In the genomic region with DNA sequence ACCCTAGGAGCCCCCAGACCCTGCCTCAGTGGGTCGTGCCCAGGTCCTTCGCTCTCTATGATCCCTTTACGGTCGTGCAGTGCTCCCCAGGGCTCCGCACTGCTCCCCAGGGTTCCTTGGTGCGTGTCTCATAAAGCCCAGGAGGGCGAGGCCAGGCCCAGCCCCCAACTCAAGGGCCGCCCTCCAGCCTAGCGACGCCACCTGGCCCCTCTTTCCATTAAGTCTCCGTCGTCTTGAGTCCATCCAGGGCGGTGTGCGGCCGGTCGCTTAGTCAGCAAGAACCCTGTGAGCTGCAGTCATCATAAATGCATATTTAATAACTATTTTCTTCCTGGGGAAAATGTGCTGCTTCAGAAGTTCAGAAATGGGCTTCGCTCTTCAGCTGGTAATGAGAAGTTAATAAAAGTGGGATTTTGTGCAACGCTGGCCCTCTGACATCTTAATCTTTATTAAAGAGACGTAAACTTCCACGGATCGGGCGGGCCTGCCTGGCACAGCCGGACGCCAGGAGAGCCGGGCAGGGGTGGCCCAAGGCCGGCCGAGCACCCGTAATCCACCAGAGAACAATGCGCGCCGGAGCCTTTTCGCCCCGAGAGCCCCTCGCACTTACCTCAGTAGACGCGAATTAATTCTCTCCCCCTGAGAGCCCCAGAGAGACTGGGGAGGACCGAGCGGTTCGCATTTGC, we compare ENCODE assay signal across 26 cellular contexts.
"Had no signal": no experiment of that assay in that cellular context is flagged by ENCODE, and none has a peak within 500 bp of the region (broad histone marks: within the 10 kb centered on the region; RNA-seq: fewer than 3 reads in every experiment).

No MANE protein-coding gene starts in this region.

- H3K27me3 Mint-ChIP-seq: stimulated activated naive CD8-positive, alpha-beta T cell treated with anti-CD3 and anti-CD28 coated beads, Interleukin-15, amount 100 ng/mL, for 72 hours had no signal

- H3K36me3 Mint-ChIP-seq: naive thymus-derived CD8-positive, alpha-beta T cell had no signal

- ATAC-seq: heart right ventricle; left ventricle myocardium superior; lower lobe of right lung; naive thymus-derived CD8-positive, alpha-beta T cell; psoas muscle; sciatic nerve; stimulated activated naive CD8-positive, alpha-beta T cell treated with anti-CD3 and anti-CD28 coated beads, Interleukin-15, amount 100 ng/mL, for 72 hours had no signal

- H3K4me3 ChIP-seq: coronary artery, esophagus squamous epithelium, heart right ventricle, lower lobe of right lung, psoas muscle, smooth muscle cell, suprapubic skin, thyroid gland, vagina had no signal

- H3K27me3 ChIP-seq: thyroid gland, vagina had no signal

- H3K4me1 ChIP-seq: esophagus squamous epithelium, lower lobe of right lung, psoas muscle, suprapubic skin, thyroid gland, vagina had no signal

- H3K9me3 ChIP-seq: esophagus squamous epithelium, heart right ventricle, lower lobe of right lung, psoas muscle, suprapubic skin, thyroid gland, vagina had no signal

- H3K4me1 Mint-ChIP-seq: naive thymus-derived CD8-positive, alpha-beta T cell; stimulated activated naive CD8-positive, alpha-beta T cell treated with anti-CD3 and anti-CD28 coated beads, Interleukin-15, amount 100 ng/mL, for 72 hours had no signal

- H3K27ac ChIP-seq: coronary artery, esophagus squamous epithelium, heart right ventricle, lower lobe of right lung, psoas muscle, suprapubic skin, thyroid gland, vagina had no signal

- H3K4me2 ChIP-seq: smooth muscle cell had no signal

- H3K27ac Mint-ChIP-seq: naive thymus-derived CD8-positive, alpha-beta T cell; stimulated activated naive CD8-positive, alpha-beta T cell treated with anti-CD3 and anti-CD28 coated beads, Interleukin-15, amount 100 ng/mL, for 72 hours had no signal

- H3K36me3 ChIP-seq: esophagus squamous epithelium, heart right ventricle, lower lobe of right lung, suprapubic skin, thyroid gland, vagina had no signal

- DNase-seq: dermis blood vessel endothelial cell; effector memory CD4-positive, alpha-beta T cell; esophagus squamous epithelium; foreskin melanocyte; glutamatergic neuron; heart right ventricle; hippocampal formation; islet precursor cell; kidney glomerular epithelial cell; left ventricle myocardium superior; lower lobe of right lung; naive thymus-derived CD8-positive, alpha-beta T cell; psoas muscle; stimulated activated CD4-positive, alpha-beta T cell treated with anti-CD3 and anti-CD28 coated beads, Interleukin-12 subunit alpha, Interleukin-12 subunit beta, amount 100 ng/mL, for 4 hours; stimulated activated CD4-positive, alpha-beta T cell treated with anti-CD3 and anti-CD28 coated beads, Interleukin-1b, Interleukin-23, amount 100 ng/mL, for 48 hours; stimulated activated CD4-positive, alpha-beta T cell treated with anti-CD3 and anti-CD28 coated beads, Interleukin-4, amount 100 ng/mL, for 1 hour; stimulated activated CD8-positive, alpha-beta memory T cell treated with anti-CD3 and anti-CD28 coated beads, Interleukin-4, amount 100 ng/mL, for 48 hours; stimulated activated naive CD4-positive, alpha-beta T cell; stimulated activated naive CD8-positive, alpha-beta T cell treated with anti-CD3 and anti-CD28 coated beads, Interleukin-15, amount 100 ng/mL, for 72 hours; thyroid gland; trophoblast cell had no signal

- H3K4me3 Mint-ChIP-seq: naive thymus-derived CD8-positive, alpha-beta T cell; stimulated activated naive CD8-positive, alpha-beta T cell treated with anti-CD3 and anti-CD28 coated beads, Interleukin-15, amount 100 ng/mL, for 72 hours had no signal
